9 cellular contexts compared by ENCODE assay signal in genomic region chr17:75288359-75288758, GRCh38. TPM values are rescaled to one million over a fixed set of nuclear protein-coding genes. Genes with fewer than 3 reads are reported as not detected.
DNase-seq lines count a peak whose midpoint lies in the region; ATAC-seq and TF ChIP-seq lines count a peak whose summit lies in the region.
"Had no signal": no experiment of that assay in that cellular context is flagged by ENCODE, and none has a peak within 500 bp of the region (broad histone marks: within the 10 kb centered on the region; RNA-seq: fewer than 3 reads in every experiment).

No MANE protein-coding gene starts in this region.

- H2BK20ac ChIP-seq in H9 (ENCODE audit: low read depth, low read length, poor library complexity, severe bottlenecking), result no peak overlapping the region

- H2BK5ac ChIP-seq in H9 (ENCODE audit: insufficient read length, low read length), result no peak overlapping the region
- H2BK5ac ChIP-seq in mesendoderm (ENCODE audit: low read length), result no peak overlapping the region

- H3K56ac ChIP-seq in H9 (ENCODE audit: insufficient read length, low read depth, low read length), result no peak overlapping the region
- no peak overlapping the region for H3K56ac ChIP-seq in mesendoderm (ENCODE audit: low read length)

- H3K27me3 ChIP-seq in H9 (ENCODE audit: insufficient read depth, low read length) (no peaks in the 10 kb centered on the region), skeletal muscle tissue (ENCODE audit: control insufficient read depth in 3 of 3, insufficient read depth in 3 of 3, low read length in 3 of 3) (no peaks in the 10 kb centered on the region), mesendoderm (ENCODE audit: insufficient read depth, low read length, poor library complexity) (no peaks in the 10 kb centered on the region)
- H3K27me3 ChIP-seq: foreskin keratinocyte had no signal

- H3K4me1 Mint-ChIP-seq in H9 (peaks cover 8 to 10% of the 10 kb centered on the region in 2 experiments), glutamatergic neuron (ENCODE audit: low read depth, unreplicated experiment) (peaks cover 2% of the 10 kb centered on the region)

- H3K79me1 ChIP-seq in H9 (ENCODE audit: insufficient read depth, low read depth, low read length, poor library complexity, severe bottlenecking) (no peaks in the 10 kb centered on the region), mesendoderm (ENCODE audit: low read length) (no peaks in the 10 kb centered on the region)

- H3K36me3 Mint-ChIP-seq in H9 (ENCODE audit: insufficient read depth in 1 of 3, low read depth in 3 of 3) (peaks cover 8 to 29% (median 12%) of the 10 kb centered on the region in 3 experiments; a peak in 6 of 7 replicates), glutamatergic neuron (ENCODE audit: unreplicated experiment) (no peaks in the 10 kb centered on the region)

- DNase-seq in H9 (no peak), glutamatergic neuron (no peak), mesendoderm (no peak), GM10266 (ENCODE audit: extremely low spot score) (no peak), omental fat pad (ENCODE audit: low spot score) (no peak)
- DNase-seq: foreskin keratinocyte had no signal

- TF ChIP-seq CTCF in H9 (conservative IDR thresholded peaks at IDR 0.05) (no peak), WI38 (IDR thresholded peaks at IDR 0.05; ENCODE audit: low read depth, low read length) (no peak), glutamatergic neuron (IDR thresholded peaks at IDR 0.05; ENCODE audit: partially characterized antibody, unreplicated experiment) (no peak), GM10266 (IDR thresholded peaks at IDR 0.05; ENCODE audit: control insufficient read depth, insufficient read depth, low read depth, missing control alignments) (no peak), omental fat pad (IDR thresholded peaks at IDR 0.05) (no peak)

- H3K4me3 Mint-ChIP-seq in H9 (peak overlapping the region; percentile 89 to 93), glutamatergic neuron (ENCODE audit: unreplicated experiment) (peak overlapping the region; percentile 94)

- H3K79me2 ChIP-seq in H9 (ENCODE audit: insufficient read depth, low read length) (no peaks in the 10 kb centered on the region), mesendoderm (ENCODE audit: control insufficient read depth, insufficient read depth, low read length) (no peaks in the 10 kb centered on the region)

- H3K27me3 Mint-ChIP-seq in H9 (ENCODE audit: low read depth) (no peaks in the 10 kb centered on the region; the same call in 1 of the 2 replicates), glutamatergic neuron (ENCODE audit: unreplicated experiment) (peaks cover 3% of the 10 kb centered on the region)

- H4K8ac ChIP-seq in H9 (replicated peaks; ENCODE audit: insufficient read length, low read depth, low read length) (no peak overlapping the region), mesendoderm (ENCODE audit: low read depth, low read length) (no peak overlapping the region)

- no peak overlapping the region for H2BK15ac ChIP-seq in H9 (ENCODE audit: low read depth, low read length)
- H2BK15ac ChIP-seq in mesendoderm (replicated peaks; ENCODE audit: low read depth), result no peak overlapping the region

- H3K9ac ChIP-seq in H9 (ENCODE audit: extremely low read depth, insufficient read length, low read length) (peak overlapping the region; percentile 65), skeletal muscle tissue (ENCODE audit: low read depth in 1 of 3, low read length in 3 of 3) (peak overlapping the region in 2 of 3 donors; percentile 38 to 89), mesendoderm (ENCODE audit: low read length) (no peak overlapping the region)

- H4K5ac ChIP-seq in H9 (ENCODE audit: insufficient read length, low read depth, low read length), result no peak overlapping the region
- no peak overlapping the region for H4K5ac ChIP-seq in mesendoderm (ENCODE audit: low read length)

- H4K20me1 ChIP-seq in H9 (ENCODE audit: control insufficient read depth, insufficient read depth, insufficient read length), result no peaks in the 10 kb centered on the region

- H3K4me2 ChIP-seq in H9 (ENCODE audit: insufficient read depth, insufficient read length, low read length) (peak overlapping the region; percentile 85), mesendoderm (ENCODE audit: low read length) (no peak overlapping the region)

- ATAC-seq in omental fat pad (ENCODE audit: low FRiP score) (no peak), GM21825 (IDR thresholded peaks at IDR 0.05; ENCODE audit: unreplicated experiment) (no peak)

- H3K4me1 ChIP-seq in H9 (ENCODE audit: insufficient read depth, low read length), result no peaks in the 10 kb centered on the region
- peaks cover 6 to 11% (median 7%) of the 10 kb centered on the region in 3 donors for H3K4me1 ChIP-seq in skeletal muscle tissue (ENCODE audit: control insufficient read depth in 3 of 3, insufficient read depth in 3 of 3, low read length in 3 of 3)
- no peaks in the 10 kb centered on the region for H3K4me1 ChIP-seq in mesendoderm (ENCODE audit: control insufficient read depth, low read depth, low read length)
- H3K4me1 ChIP-seq: foreskin keratinocyte had no signal

- WGBS in H9 (ENCODE audit: extremely low coverage, insufficient read length, low lambda C conversion rate), result no CpG with 5 or more reads among the region's 2 CpGs
- WGBS in mesendoderm (ENCODE audit: extremely low coverage, insufficient coverage, low lambda C conversion rate), result no CpG with 5 or more reads among the region's 2 CpGs

- H3K27ac ChIP-seq in H9 (ENCODE audit: insufficient read length, low read depth, low read length) (no peak overlapping the region), skeletal muscle tissue (ENCODE audit: low read depth, low read length) (peak overlapping the region; percentile 85), mesendoderm (ENCODE audit: low read depth, low read length) (no peak overlapping the region)
- H3K27ac ChIP-seq: foreskin keratinocyte had no signal

- H3K27ac Mint-ChIP-seq in H9 (no peak overlapping the region), glutamatergic neuron (ENCODE audit: unreplicated experiment) (no peak overlapping the region)

- peak overlapping the region; percentile 89 for H3K4me3 ChIP-seq in WI38 (ENCODE audit: low read depth, low read length)
- H3K4me3 ChIP-seq in skeletal muscle tissue (ENCODE audit: low read length in 3 of 3), result peak overlapping the region in 2 of 3 donors; percentile 88 to 93
- H3K4me3 ChIP-seq in mesendoderm (ENCODE audit: low read length), result no peak overlapping the region

- H2BK120ac ChIP-seq in H9 (ENCODE audit: low read depth, low read length, poor library complexity, severe bottlenecking), result no peak overlapping the region
- H2BK120ac ChIP-seq in mesendoderm (ENCODE audit: low read depth, low read length), result no peak overlapping the region

- no peak overlapping the region for H3K23ac ChIP-seq in H9 (ENCODE audit: insufficient read length, low read depth, low read length)
- no peak overlapping the region for H3K23ac ChIP-seq in mesendoderm (ENCODE audit: low read length)

- H3K9me3 Mint-ChIP-seq in H9 (no peaks in the 10 kb centered on the region; a peak in 1 of 5 replicates), glutamatergic neuron (ENCODE audit: unreplicated experiment) (peaks cover 1% of the 10 kb centered on the region)

- H3K4ac ChIP-seq in H9 (ENCODE audit: low read depth, low read length) (no peak overlapping the region), mesendoderm (ENCODE audit: low read depth, low read length) (no peak overlapping the region)

- H3K18ac ChIP-seq in H9 (ENCODE audit: insufficient read length, low read depth, low read length) (no peak overlapping the region), mesendoderm (ENCODE audit: low read length) (no peak overlapping the region)

- no peak overlapping the region for H2AFZ ChIP-seq in H9 (ENCODE audit: low read length)

- H3K14ac ChIP-seq in H9 (ENCODE audit: insufficient read depth, low read length), result no peak overlapping the region

- no peak overlapping the region for H2BK12ac ChIP-seq in H9 (ENCODE audit: insufficient read length, low read depth, low read length)

- no peak overlapping the region for H2AK5ac ChIP-seq in H9 (ENCODE audit: insufficient read length, low read length)
- H2AK5ac ChIP-seq in mesendoderm (ENCODE audit: low read length), result no peak overlapping the region

- peaks cover 9% of the 10 kb centered on the region for H3K23me2 ChIP-seq in H9 (ENCODE audit: insufficient read length, low read depth, low read length, poor library complexity, severe bottlenecking)

- no peak overlapping the region for H4K91ac ChIP-seq in H9 (ENCODE audit: insufficient read length, low read depth, low read length)

- peaks cover 13 to 15% (median 15%) of the 10 kb centered on the region in 3 donors for H3K36me3 ChIP-seq in skeletal muscle tissue (ENCODE audit: control insufficient read depth in 3 of 3, insufficient read depth in 3 of 3, low read length in 3 of 3)
- no peaks in the 10 kb centered on the region for H3K36me3 ChIP-seq in mesendoderm (ENCODE audit: control insufficient read depth, insufficient read depth, low read length)

- H3K9me3 ChIP-seq in H9 (ENCODE audit: control insufficient read depth, low read depth, low read length) (no peaks in the 10 kb centered on the region), skeletal muscle tissue (ENCODE audit: control insufficient read depth in 3 of 3, low read length in 3 of 3) (no peaks in the 10 kb centered on the region)

- H3T11ph ChIP-seq in H9 (ENCODE audit: low read length), result no peak overlapping the region

RNA-seq across cellular contexts. Expression of gene SLC25A19, which starts 0.9 kb away (rescaled TPM):
- total RNA-seq in H9 (2021) (24.2 and 27.2 TPM in 2 replicates), glutamatergic neuron (ENCODE audit: unreplicated experiment) (9.3 TPM), skeletal muscle tissue (1.0 TPM), omental fat pad (10 to 100 TPM; 14.2 to 30.4 (median 19.5) TPM)
- polyA plus RNA-seq in mesendoderm (2013, experiment 1 of 2), result 25.8 TPM
- polyA plus RNA-seq in mesendoderm (2013, experiment 2 of 2), result 28.6 TPM

RNA-seq across cellular contexts. Expression of gene MIF4GD, which starts 17.3 kb away (rescaled TPM):
- total RNA-seq in H9 (2021) (24.0 and 26.1 TPM in 2 replicates), glutamatergic neuron (ENCODE audit: unreplicated experiment) (12.8 TPM), skeletal muscle tissue (7.8 TPM), omental fat pad (10 to 100 TPM; 22.9 to 30.3 (median 24.3) TPM)
- 7.8 TPM for polyA plus RNA-seq in mesendoderm (2013, experiment 1 of 2)
- 8.2 TPM for polyA plus RNA-seq in mesendoderm (2013, experiment 2 of 2)

RNA-seq across cellular contexts. Expression of gene MRPS7, which starts 26.7 kb away (rescaled TPM):
- total RNA-seq in H9 (2021) (93.7 and 97.4 TPM in 2 replicates), glutamatergic neuron (ENCODE audit: unreplicated experiment) (48.8 TPM), skeletal muscle tissue (71.5 TPM), omental fat pad (10 to 100 TPM; 27.1 to 48.3 (median 38.4) TPM)
- 78.5 TPM for polyA plus RNA-seq in mesendoderm (2013, experiment 1 of 2)
- polyA plus RNA-seq in mesendoderm (2013, experiment 2 of 2), result 78.0 TPM

RNA-seq across cellular contexts. Expression of gene GGA3, which starts 27.0 kb away (rescaled TPM):
- total RNA-seq in H9 (2021) (50.3 and 58.2 TPM in 2 replicates), glutamatergic neuron (ENCODE audit: unreplicated experiment) (65.0 TPM), skeletal muscle tissue (4.7 TPM), omental fat pad (10 to 100 TPM; 22.3 to 36.3 (median 30.5) TPM)
- 31.5 TPM for polyA plus RNA-seq in mesendoderm (2013, experiment 1 of 2)
- polyA plus RNA-seq in mesendoderm (2013, experiment 2 of 2), result 31.1 TPM
